1 cellular context compared by ENCODE assay signal in the genomic region with DNA sequence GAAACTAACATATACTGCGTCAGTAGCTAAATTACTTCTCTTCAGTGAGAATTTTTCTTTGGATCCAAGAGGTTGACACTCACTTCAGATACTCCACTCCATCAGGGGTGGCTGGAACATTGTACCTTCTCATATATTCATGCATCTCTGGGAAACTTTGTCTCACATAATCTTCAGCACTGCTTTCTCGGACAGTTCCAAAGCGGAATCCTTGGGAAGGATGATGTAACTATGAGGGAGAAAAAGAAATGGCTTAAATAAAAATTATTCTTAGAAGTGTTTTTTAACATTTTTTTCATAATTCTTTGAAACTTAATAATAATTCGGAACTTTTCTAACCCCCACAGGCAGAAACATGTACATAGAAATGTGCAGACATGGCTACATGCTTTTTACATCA.
TF ChIP-seq lines count a peak whose summit lies in the region.

No MANE protein-coding gene starts in this region.

TF ChIP-seq in GM23338, 12 proteins besides CTCF, POLR2A, EP300 and RAD21:
- TF ChIP-seq ZNF462 (CRISPR knock-in tag; IDR thresholded peaks at IDR 0.05), result no peak
- peak; percentile 71 for TF ChIP-seq REST (IDR thresholded peaks at IDR 0.05; ENCODE audit: unreplicated experiment)
